Comparison of ENCODE assay signal across 1 cellular context in the genomic region with DNA sequence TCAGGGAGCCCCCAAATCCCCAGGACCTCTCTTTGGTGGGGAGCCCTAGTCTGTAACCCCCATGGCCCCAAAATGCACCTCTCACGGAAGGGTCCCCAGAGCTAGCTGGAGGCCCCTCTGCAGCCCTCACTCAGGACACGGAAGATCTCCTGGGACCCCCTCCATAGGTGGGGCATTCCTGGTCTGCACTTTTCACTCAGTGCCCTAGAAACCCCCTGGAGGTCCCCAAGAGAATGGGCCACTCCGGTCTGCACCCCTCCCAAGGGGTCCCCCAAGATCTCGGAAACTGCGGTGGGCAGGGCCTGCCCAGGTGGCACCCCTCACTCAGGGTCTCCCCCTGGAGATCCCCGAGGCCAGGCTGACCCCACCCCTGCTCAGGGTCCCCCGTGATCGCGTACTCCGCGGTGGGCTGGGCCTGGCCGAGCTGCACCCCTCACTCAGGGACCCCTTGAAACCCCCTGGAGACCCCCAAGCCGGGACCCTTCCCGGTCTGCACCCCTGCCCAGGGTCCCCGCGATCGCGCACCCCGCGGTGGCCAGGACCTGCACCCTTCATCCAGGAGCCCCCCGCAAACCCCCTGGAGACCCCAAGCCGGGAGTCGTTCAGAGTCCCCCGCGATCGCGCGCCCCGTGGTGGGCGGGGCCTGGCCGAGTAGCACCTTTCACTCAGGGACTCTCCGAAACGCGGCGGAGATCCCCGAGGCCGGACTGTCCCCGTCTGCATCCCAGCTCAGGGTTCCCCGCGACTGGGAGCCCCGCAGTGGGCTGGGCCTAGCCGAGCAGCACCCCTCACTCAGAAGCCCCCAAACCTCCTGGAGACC.
TF ChIP-seq lines count a peak whose summit lies in the region.

No MANE protein-coding gene starts in this region.

TF ChIP-seq in IMR-90, 13 proteins besides CTCF, POLR2A, EP300 and RAD21 (continued from another document):
- TF ChIP-seq, protein P1, sequence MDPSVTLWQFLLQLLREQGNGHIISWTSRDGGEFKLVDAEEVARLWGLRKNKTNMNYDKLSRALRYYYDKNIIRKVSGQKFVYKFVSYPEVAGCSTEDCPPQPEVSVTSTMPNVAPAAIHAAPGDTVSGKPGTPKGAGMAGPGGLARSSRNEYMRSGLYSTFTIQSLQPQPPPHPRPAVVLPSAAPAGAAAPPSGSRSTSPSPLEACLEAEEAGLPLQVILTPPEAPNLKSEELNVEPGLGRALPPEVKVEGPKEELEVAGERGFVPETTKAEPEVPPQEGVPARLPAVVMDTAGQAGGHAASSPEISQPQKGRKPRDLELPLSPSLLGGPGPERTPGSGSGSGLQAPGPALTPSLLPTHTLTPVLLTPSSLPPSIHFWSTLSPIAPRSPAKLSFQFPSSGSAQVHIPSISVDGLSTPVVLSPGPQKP (IDR thresholded peaks at IDR 0.05; ENCODE audit: borderline replicate concordance, low read depth, low read length), result no peak
- TF ChIP-seq FOS (IDR thresholded peaks at IDR 0.05; ENCODE audit: low read depth, low read length) (no peak), MXI1 (IDR thresholded peaks at IDR 0.05; ENCODE audit: borderline replicate concordance, low read depth, low read length) (no peak), BHLHE40 (IDR thresholded peaks at IDR 0.05; ENCODE audit: low read depth, low read length) (no peak), MAZ (IDR thresholded peaks at IDR 0.05; ENCODE audit: borderline replicate concordance, low read depth, low read length) (no peak), USF2 (IDR thresholded peaks at IDR 0.05; ENCODE audit: low read depth, low read length) (no peak), CEBPB (IDR thresholded peaks at IDR 0.05; ENCODE audit: low read depth, low read length) (no peak), NFE2L2 (IDR thresholded peaks at IDR 0.05; ENCODE audit: low read depth, low read length) (no peak), RFX5 (IDR thresholded peaks at IDR 0.05; ENCODE audit: low read depth, low read length) (no peak), MAFK (IDR thresholded peaks at IDR 0.05; ENCODE audit: low read depth, low read length) (no peak)
TF ChIP-seq in IMR-90: peak in this region for 0.
